23 cellular contexts compared by ENCODE assay signal in genomic region chr7:45623157-45623556, GRCh38. TPM values are rescaled to one million over a fixed set of nuclear protein-coding genes. Genes with fewer than 3 reads are reported as not detected.
DNase-seq lines count a peak whose midpoint lies in the region; FAIRE-seq and TF ChIP-seq lines count a peak whose summit lies in the region.
"Had no signal": no experiment of that assay in that cellular context is flagged by ENCODE, and none has a peak within 500 bp of the region (broad histone marks: within the 10 kb centered on the region; RNA-seq: fewer than 3 reads in every experiment).

No MANE protein-coding gene starts in this region.

- H3K27ac ChIP-seq in neuronal stem cell (replicated peaks; ENCODE audit: low read length) = no peak overlapping the region
- H3K27ac ChIP-seq: BLaER1, C4-2B, GM23248 had no signal

- H2AK5ac ChIP-seq in neuronal stem cell (ENCODE audit: low read depth, low read length) = no peak overlapping the region

- TF ChIP-seq CTCF in bronchial epithelial cell (IDR thresholded peaks at IDR 0.05; ENCODE audit: insufficient read depth, low read length, severe bottlenecking) = no peak
- no peak for TF ChIP-seq CTCF in endothelial cell (IDR thresholded peaks at IDR 0.05; ENCODE audit: unreplicated experiment)

- H3K4me1 ChIP-seq in neuronal stem cell (ENCODE audit: control insufficient read depth in 2 of 2, insufficient read depth in 1 of 2, low read depth in 1 of 2, low read length in 2 of 2) = peaks cover 0 to 5% of the 10 kb centered on the region in 2 donors
- H3K4me1 ChIP-seq in HAP-1 = no peaks in the 10 kb centered on the region

- no peak overlapping the region for H4K91ac ChIP-seq in neuronal stem cell (ENCODE audit: low read depth, low read length, poor library complexity)

- H3K27me3 ChIP-seq in bronchial epithelial cell (ENCODE audit: control insufficient read depth, insufficient read depth, low read length) (no peaks in the 10 kb centered on the region), neuronal stem cell (ENCODE audit: control insufficient read depth in 3 of 3, insufficient read depth in 3 of 3, low read depth in 1 of 3, low read length in 3 of 3) (no peaks in the 10 kb centered on the region), HAP-1 (ENCODE audit: low read depth) (no peaks in the 10 kb centered on the region)
- H3K27me3 ChIP-seq: BLaER1 had no signal

- H3K14ac ChIP-seq in neuronal stem cell (ENCODE audit: low read length) = no peak overlapping the region

- no peak overlapping the region for H2AFZ ChIP-seq in neuronal stem cell (ENCODE audit: low read length)
- H2AFZ ChIP-seq: GM23248 had no signal

- peak overlapping the region; percentile 18 for H3K18ac ChIP-seq in neuronal stem cell (ENCODE audit: low read length)

- no peak overlapping the region for H3K23ac ChIP-seq in neuronal stem cell (ENCODE audit: low read depth, low read length, poor library complexity)

- peaks cover 0 to 2% of the 10 kb centered on the region in 2 donors for H3K9me3 ChIP-seq in neuronal stem cell (replicated peaks in 1 of 2; ENCODE audit: control insufficient read depth in 2 of 2, insufficient read depth in 1 of 2, low read depth in 1 of 2, low read length in 2 of 2)
- no peaks in the 10 kb centered on the region for H3K9me3 ChIP-seq in HAP-1

- intact Hi-C loops in posterior vena cava (cut with DNase I) = no loop called here

- no peaks in the 10 kb centered on the region for H3K79me1 ChIP-seq in neuronal stem cell (ENCODE audit: low read depth, low read length)

- no peak overlapping the region for H2BK15ac ChIP-seq in neuronal stem cell (ENCODE audit: low read length)

- H4K8ac ChIP-seq in neuronal stem cell (ENCODE audit: low read depth, low read length) = no peak overlapping the region

- no peak overlapping the region for H3K4me2 ChIP-seq in neuronal stem cell (ENCODE audit: insufficient read depth, low read length, poor library complexity, severe bottlenecking)
- H3K4me2 ChIP-seq: BLaER1 had no signal

- peak; percentile 62 for FAIRE-seq in bronchial epithelial cell (lab: Jason Lieb, UNC)
- FAIRE-seq: D721Med, GM12878, GM19239 had no signal

- H3K36me3 ChIP-seq in bronchial epithelial cell (ENCODE audit: control insufficient read depth, insufficient read depth, low read length) (no peaks in the 10 kb centered on the region), neuronal stem cell (replicated peaks in 1 of 2; ENCODE audit: control insufficient read depth in 2 of 2, insufficient read depth in 2 of 2, low read length in 2 of 2) (no peaks in the 10 kb centered on the region), HAP-1 (replicated peaks) (no peaks in the 10 kb centered on the region)
- H3K36me3 ChIP-seq: BLaER1 had no signal

- H3K9me3 Mint-ChIP-seq in endothelial cell (ENCODE audit: unreplicated experiment) = no peaks in the 10 kb centered on the region
- H3K9me3 Mint-ChIP-seq in activated naive CD8-positive, alpha-beta T cell treated with anti-CD3 and anti-CD28 coated beads for 36 hours = peaks cover 13% of the 10 kb centered on the region

- peaks cover 45% of the 10 kb centered on the region for H3K36me3 Mint-ChIP-seq in endothelial cell (ENCODE audit: low read depth, unreplicated experiment)
- H3K36me3 Mint-ChIP-seq in activated naive CD8-positive, alpha-beta T cell treated with anti-CD3 and anti-CD28 coated beads for 36 hours = no peaks in the 10 kb centered on the region
- H3K36me3 Mint-ChIP-seq: CD4-positive, CD25-positive, alpha-beta regulatory T cell; CD8-positive, alpha-beta T cell had no signal

- H3K27me3 Mint-ChIP-seq in endothelial cell (ENCODE audit: unreplicated experiment) = no peaks in the 10 kb centered on the region
- H3K27me3 Mint-ChIP-seq in activated naive CD8-positive, alpha-beta T cell treated with anti-CD3 and anti-CD28 coated beads for 36 hours = no peaks in the 10 kb centered on the region
- H3K27me3 Mint-ChIP-seq: B cell; CD4-positive, CD25-positive, alpha-beta regulatory T cell had no signal

- no peak overlapping the region for H2BK12ac ChIP-seq in neuronal stem cell (ENCODE audit: low read length)

- no peak overlapping the region for H2BK120ac ChIP-seq in neuronal stem cell (ENCODE audit: low read depth, low read length)

- H3K4me3 ChIP-seq in bronchial epithelial cell (ENCODE audit: low read depth, low read length) (no peak overlapping the region), neuronal stem cell (ENCODE audit: low read length in 2 of 2) (no peak overlapping the region), HAP-1 (no peak overlapping the region)
- H3K4me3 ChIP-seq: BLaER1, GM12878, GM23248 had no signal

- WGBS in neuronal stem cell (ENCODE audit: extremely low coverage in 2 of 2, insufficient read length in 2 of 2, insufficient replicate concordance in 1 of 2), 2 donors = no CpG with 5 or more reads among the region's 7 CpGs

- no peak overlapping the region for H3K9ac ChIP-seq in neuronal stem cell (ENCODE audit: low read depth, low read length, poor library complexity)
- H3K9ac ChIP-seq: BLaER1, GM23248 had no signal

- peak overlapping the region; percentile 47 for H3K4me3 Mint-ChIP-seq in endothelial cell (ENCODE audit: unreplicated experiment)
- no peak overlapping the region for H3K4me3 Mint-ChIP-seq in activated naive CD8-positive, alpha-beta T cell treated with anti-CD3 and anti-CD28 coated beads for 36 hours
- H3K4me3 Mint-ChIP-seq: B cell; CD4-positive, CD25-positive, alpha-beta regulatory T cell; CD8-positive, alpha-beta T cell; H9; HFFc6 had no signal

- peaks cover 7% of the 10 kb centered on the region for H3K4me1 Mint-ChIP-seq in endothelial cell (ENCODE audit: unreplicated experiment)
- H3K4me1 Mint-ChIP-seq in activated naive CD8-positive, alpha-beta T cell treated with anti-CD3 and anti-CD28 coated beads for 36 hours = no peaks in the 10 kb centered on the region
- H3K4me1 Mint-ChIP-seq: B cell; CD4-positive, CD25-positive, alpha-beta regulatory T cell; H9 had no signal

- DNase-seq in bronchial epithelial cell (ENCODE audit: low read depth) (no peak), endothelial cell (ENCODE audit: low spot score) (no peak), neuronal stem cell (ENCODE audit: low spot score) (no peak), posterior vena cava (ENCODE audit: low spot score) (peak; percentile 65), HAP-1 (ENCODE audit: low spot score in 2 of 2) (no peak), NCI-H1930 (lab: John Stamatoyannopoulos, UW) (no peak)
- DNase-seq in activated naive CD8-positive, alpha-beta T cell treated with anti-CD3 and anti-CD28 coated beads for 36 hours = no peak
- DNase-seq: Caco-2; CD4-positive, CD25-positive, alpha-beta regulatory T cell; CD8-positive, alpha-beta T cell; DMS 273 treated with DMSO at 0.1 percent for 48 hours; DMS79; EL; GDM1; GM23248; H9; HFFc6 had no signal

- in situ Hi-C loops in HAP-1 (cut with MboI; ENCODE audit: low sequenced_read_pairs) = no loop called here

- H2BK5ac ChIP-seq in neuronal stem cell (ENCODE audit: low read length) = no peak overlapping the region

- H3K27ac Mint-ChIP-seq in endothelial cell (ENCODE audit: unreplicated experiment) = no peak overlapping the region
- no peak overlapping the region for H3K27ac Mint-ChIP-seq in activated naive CD8-positive, alpha-beta T cell treated with anti-CD3 and anti-CD28 coated beads for 36 hours
- H3K27ac Mint-ChIP-seq: B cell; CD4-positive, CD25-positive, alpha-beta regulatory T cell; CD8-positive, alpha-beta T cell; HFFc6 had no signal

- no peak overlapping the region for H3K4ac ChIP-seq in neuronal stem cell (ENCODE audit: low read length)

RNA-seq across cellular contexts. Expression of gene ADCY1, which starts 49.0 kb away (rescaled TPM):
- 0.79 and 1.0 TPM in 2 replicates for total RNA-seq in bronchial epithelial cell
- 50.7 TPM for total RNA-seq in endothelial cell (ENCODE audit: unreplicated experiment)
- polyA plus RNA-seq in neuronal stem cell (2013, experiment 1 of 2) = 5.1 TPM
- polyA plus RNA-seq in neuronal stem cell (2013, experiment 2 of 2) = 4.8 TPM
- 10 to 100 TPM; 13.7 to 14.7 TPM for total RNA-seq in posterior vena cava
- under 1 TPM in 1 of 2 experiments, not detected in 1; 0.06 TPM for total RNA-seq in activated naive CD8-positive, alpha-beta T cell treated with anti-CD3 and anti-CD28 coated beads for 36 hours
- total RNA-seq: CD4-positive, CD25-positive, alpha-beta regulatory T cell; CD8-positive, alpha-beta T cell had no signal
- polyA plus RNA-seq: CD4-positive, CD25-positive, alpha-beta regulatory T cell; GM23248 had no signal
